Comparison of ENCODE assay signal across 14 cellular contexts in genomic region chr10:63286754-63287264, GRCh38.
DNase-seq lines count a peak whose midpoint lies in the region; ATAC-seq, FAIRE-seq and TF ChIP-seq lines count a peak whose summit lies in the region.
"Had no signal": no experiment of that assay in that cellular context is flagged by ENCODE, and none has a peak within 500 bp of the region (broad histone marks: within the 10 kb centered on the region; RNA-seq: fewer than 3 reads in every experiment).

No MANE protein-coding gene starts in this region.

- no peak for TF ChIP-seq POLR2A in HepG2 (IDR thresholded peaks at IDR 0.05; ENCODE audit: insufficient read depth in 1 of 2, low read depth in 2 of 2, low read length in 2 of 2)

- H2AFZ ChIP-seq in GM23338, result no peak overlapping the region
- H2AFZ ChIP-seq in HepG2 (ENCODE audit: low read length), result no peak overlapping the region

- no TSS peak for BruUV-seq in HepG2 (replicated peaks; lab: Mats Ljungman, UMichigan)

- no peak overlapping the region; the same call in 2 of the 3 replicates for H3K4me3 Mint-ChIP-seq in GM23338
- H3K4me3 Mint-ChIP-seq: effector memory CD8-positive, alpha-beta T cell had no signal

- ATAC-seq in GM19025 (IDR thresholded peaks at IDR 0.05; ENCODE audit: low read depth, unreplicated experiment), result peak; percentile 82
- no peak for ATAC-seq in GM23338
- ATAC-seq in HG03354 (IDR thresholded peaks at IDR 0.05; ENCODE audit: poor library complexity, severe bottlenecking, unreplicated experiment), result peak; percentile 93
- no peak for ATAC-seq in HepG2
- ATAC-seq: effector memory CD8-positive, alpha-beta T cell had no signal

- CTCF ChIA-PET in HepG2 (lab: Yijun Ruan, JAX; ENCODE audit: low intra/inter-chr PET ratio, low total read pairs), result no interaction called here

- FAIRE-seq in HepG2 (lab: Jason Lieb, UNC), result no peak

- no peaks in the 10 kb centered on the region for H3K9me2 ChIP-seq in GM23338 (ENCODE audit: insufficient read depth)

- DNase-seq in GM23338 (ENCODE audit: low spot score) (no peak), HepG2 (ENCODE audit: low spot score) (no peak), DMS 273 (lab: John Stamatoyannopoulos, UW; ENCODE audit: unreplicated experiment) (no peak), anterior cingulate cortex (lab: John Stamatoyannopoulos, UW) (no peak), kidney glomerular epithelial cell (lab: John Stamatoyannopoulos, UW) (no peak), NCI-H2227 (lab: John Stamatoyannopoulos, UW; ENCODE audit: unreplicated experiment) (no peak)
- DNase-seq: activated CD4-positive, alpha-beta T cell treated with anti-CD3 and anti-CD28 coated beads for 48 hours; DMS79; effector memory CD8-positive, alpha-beta T cell; NCI-H146; stimulated activated CD4-positive, alpha-beta T cell treated with anti-CD3 and anti-CD28 coated beads, Interleukin-4, amount 100 ng/mL, for 4 hours; testis had no signal

- H3K36me3 ChIP-seq in GM23338 (ENCODE audit: insufficient read depth), result no peaks in the 10 kb centered on the region
- H3K36me3 ChIP-seq in HepG2 (replicated peaks in 1 of 2; ENCODE audit: control insufficient read depth in 1 of 2, insufficient read depth in 2 of 2, low read length in 2 of 2), result no peaks in the 10 kb centered on the region

- H3K9me3 Mint-ChIP-seq in GM23338, result no peaks in the 10 kb centered on the region
- H3K9me3 Mint-ChIP-seq: effector memory CD8-positive, alpha-beta T cell had no signal

- no peak for TF ChIP-seq RAD21 in HepG2 (CRISPR knock-in tag; IDR thresholded peaks at IDR 0.05)

- H3K27me3 Mint-ChIP-seq in GM23338 (ENCODE audit: insufficient read depth, low read depth, poor library complexity), result no peaks in the 10 kb centered on the region
- H3K27me3 Mint-ChIP-seq: effector memory CD8-positive, alpha-beta T cell had no signal

- H3K4me1 ChIP-seq in GM23338 (ENCODE audit: insufficient read depth) (peaks cover 15% of the 10 kb centered on the region), HepG2 (ENCODE audit: insufficient read depth, low read length) (peaks cover 59% of the 10 kb centered on the region)
- H3K4me1 ChIP-seq: testis had no signal

- peaks cover 9% of the 10 kb centered on the region for H3K4me1 Mint-ChIP-seq in GM23338

- TF ChIP-seq EP300 in HepG2 (IDR thresholded peaks at IDR 0.05; ENCODE audit: low read depth in 2 of 2, low read length in 2 of 2) (no peak), HepG2 (CRISPR knock-in tag; IDR thresholded peaks at IDR 0.05; ENCODE audit: borderline replicate concordance) (no peak)

- H3K27ac ChIP-seq in GM23338 (ENCODE audit: low read depth) (peak overlapping the region; percentile 6; the same call in 1 of the 2 replicates), HepG2 (ENCODE audit: extremely low read length, insufficient read depth, low read length) (peak overlapping the region; percentile 31)
- H3K27ac ChIP-seq: testis had no signal

- H3K4me3 ChIP-seq in GM23338, result no peak overlapping the region
- H3K4me3 ChIP-seq in HepG2 (replicated peaks in 1 of 3; ENCODE audit: insufficient read depth in 1 of 3, low read depth in 2 of 3, low read length in 3 of 3), result no peak overlapping the region
- H3K4me3 ChIP-seq: testis had no signal

- H3K27me3 ChIP-seq in GM23338 (ENCODE audit: insufficient read depth) (no peaks in the 10 kb centered on the region), HepG2 (ENCODE audit: control insufficient read depth in 1 of 2, insufficient read depth in 2 of 2, low read length in 2 of 2) (no peaks in the 10 kb centered on the region)
- H3K27me3 ChIP-seq: testis had no signal

- no peak overlapping the region for H3K4me2 ChIP-seq in GM23338
- peak overlapping the region; percentile 36 for H3K4me2 ChIP-seq in HepG2 (ENCODE audit: low read depth, low read length)

- H3K9ac ChIP-seq in HepG2 (ENCODE audit: insufficient read depth, low read depth, low read length), result no peak overlapping the region

- no peak for TF ChIP-seq CTCF in GM23338 (conservative IDR thresholded peaks at IDR 0.05; ENCODE audit: low read depth in 2 of 2)
- no peak for TF ChIP-seq CTCF in HepG2 (CRISPR knock-in tag; IDR thresholded peaks at IDR 0.05)

- intact Hi-C loops in HepG2 (cut with micrococcal nuclease; ENCODE audit: unreplicated experiment), result no loop called here

- WGBS in HepG2 (ENCODE audit: low lambda C conversion rate), result 61% methylated on average over 4 of the region's 4 CpGs

- no peaks in the 10 kb centered on the region for H3F3A ChIP-seq in GM23338 (replicated peaks; ENCODE audit: low read depth)

- POLR2A ChIA-PET in HepG2 (lab: Yijun Ruan, JAX), result interaction anchor here (1.0 to 1.2 kb wide), 2 partner anchors 18 to 344 kb away, joined by 3 to 10 read pairs; no protein-coding TSS in a partner anchor

- no peaks in the 10 kb centered on the region for H3K9me3 ChIP-seq in HepG2 (ENCODE audit: low read length)
- H3K9me3 ChIP-seq: testis had no signal

- H3K36me3 Mint-ChIP-seq in GM23338 (ENCODE audit: low read depth), result no peaks in the 10 kb centered on the region

- no peaks in the 10 kb centered on the region for H4K20me1 ChIP-seq in GM23338 (replicated peaks; ENCODE audit: insufficient read depth)
- H4K20me1 ChIP-seq in HepG2 (ENCODE audit: insufficient read depth, low read length), result no peaks in the 10 kb centered on the region; the same call in 1 of the 2 replicates

- no peak overlapping the region for H3K27ac Mint-ChIP-seq in GM23338
- H3K27ac Mint-ChIP-seq: effector memory CD8-positive, alpha-beta T cell had no signal

- peaks cover 80% of the 10 kb centered on the region for H3K79me2 ChIP-seq in GM23338 (replicated peaks; ENCODE audit: insufficient read depth)
- peaks cover 41% of the 10 kb centered on the region for H3K79me2 ChIP-seq in HepG2 (ENCODE audit: insufficient read depth, low read length)

- in situ Hi-C loops in HepG2 (cut with HindIII; ENCODE audit: extremely low pct_ligation_motif_present, low pct_unique_long_range_greater_than_20kb), result no loop called here

TF ChIP-seq in GM23338, 12 proteins besides CTCF, POLR2A, EP300 and RAD21:
- TF ChIP-seq REST (IDR thresholded peaks at IDR 0.05; ENCODE audit: unreplicated experiment), result no peak

TF ChIP-seq in HepG2, 621 proteins besides CTCF, POLR2A, EP300 and RAD21:
- TF ChIP-seq MIXL1 (CRISPR knock-in tag; IDR thresholded peaks at IDR 0.05) (0 out of 2 replicates have a peak, but pooled peaks have one; percentile 4), NKX3-1 (CRISPR knock-in tag; IDR thresholded peaks at IDR 0.05) (no peak), CEBPB (IDR thresholded peaks at IDR 0.05; ENCODE audit: borderline replicate concordance, low read depth, low read length) (peak; percentile 69), ZNF460 (CRISPR knock-in tag; IDR thresholded peaks at IDR 0.05; ENCODE audit: borderline replicate concordance) (peak; percentile 77), HCFC1 (IDR thresholded peaks at IDR 0.05; ENCODE audit: low read depth, low read length) (no peak)
TF ChIP-seq in HepG2: peak in this region for 3.

Comparison
In these comparisons a context has a peak if more than half of its experiments do, and no peak if none do; other contexts are left out.
1. ATAC-seq: peak in GM19025 (single experiment) and HG03354 (single experiment); none in GM23338 (single experiment) and HepG2 (single experiment).